In the genomic region with DNA sequence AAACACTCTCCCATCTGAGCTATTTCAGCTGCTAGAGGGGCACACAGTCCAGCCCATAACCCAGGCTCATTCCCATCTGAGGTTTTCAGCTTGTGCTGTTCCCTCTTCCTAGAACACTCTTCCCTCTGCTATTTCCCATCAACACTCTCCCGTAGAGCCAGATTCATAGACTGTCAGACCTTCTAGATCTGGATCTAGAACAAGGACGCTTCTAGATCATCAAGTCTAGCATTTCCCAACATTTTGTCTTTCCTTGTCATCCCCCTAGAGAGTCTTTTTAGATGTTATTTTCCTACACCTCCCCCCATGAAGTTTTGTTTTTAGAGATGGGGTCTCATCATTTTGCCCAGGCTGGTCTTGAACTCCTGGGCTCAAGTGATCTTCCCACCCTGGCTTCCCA, we compare ENCODE assay signal across 10 cellular contexts. TPM values are rescaled to one million over a fixed set of nuclear protein-coding genes. Genes with fewer than 3 reads are reported as not detected.
"Had no signal": no experiment of that assay in that cellular context is flagged by ENCODE, and none has a peak within 500 bp of the region (broad histone marks: within the 10 kb centered on the region; RNA-seq: fewer than 3 reads in every experiment).

No MANE protein-coding gene starts in this region.

- FAIRE-seq: HepG2 had no signal

- H3K36me3 ChIP-seq: HAP-1 had no signal

- H2AFZ ChIP-seq: GM23338 had no signal

- H3K4me2 ChIP-seq: GM23338 had no signal

- H3K4me3 ChIP-seq: GM23338, HAP-1 had no signal

- H3K9me3 Mint-ChIP-seq: GM23338, HFFc6 had no signal

- H3K4me1 ChIP-seq: HAP-1 had no signal

- H3K4me3 Mint-ChIP-seq: GM23338, HFFc6 had no signal

- H3K4me1 Mint-ChIP-seq: IgD-negative memory B cell had no signal

- H3K27ac Mint-ChIP-seq: GM23338, HFFc6, IgD-negative memory B cell had no signal

- ATAC-seq: GM23338, HCT116, HepG2 had no signal

- H3K9me3 ChIP-seq: HAP-1 had no signal

- DNase-seq: H7, HFFc6 had no signal

- H3K27ac ChIP-seq: HL-60 had no signal

RNA-seq across cellular contexts. Expression of gene CRYBA4, which starts 13.4 kb away (rescaled TPM):
- total RNA-seq: GM23338, H4, H7, HepG2, HFFc6, HT1080 had no signal
- polyA plus RNA-seq: HepG2, IgD-negative memory B cell had no signal

RNA-seq across cellular contexts. Expression of gene CRYBB1, which starts 17.3 kb away (rescaled TPM):
- total RNA-seq: H4, HepG2, HFFc6, HT1080 had no signal
- polyA plus RNA-seq: HepG2 had no signal

RNA-seq across cellular contexts. Expression of gene MIAT, which starts 22.3 kb away (rescaled TPM):
- polyA plus RNA-seq: HepG2 had no signal
